ENCODE assay signal across 9 cellular contexts in genomic region chr12:119804011-119804641, GRCh38.
A peak's percentile ranks its signal among the peaks of the same experiment; 100 is the strongest.
DNase-seq lines count a peak whose midpoint lies in the region; ATAC-seq, FAIRE-seq and TF ChIP-seq lines count a peak whose summit lies in the region.
"Had no signal": no experiment of that assay in that cellular context is flagged by ENCODE, and none has a peak within 500 bp of the region (broad histone marks: within the 10 kb centered on the region; RNA-seq: fewer than 3 reads in every experiment).

No MANE protein-coding gene starts in this region.

- ATAC-seq in HepG2 (peak; percentile 100), GM18502 (IDR thresholded peaks at IDR 0.05; ENCODE audit: poor library complexity, unreplicated experiment) (no peak)
- ATAC-seq in activated naive CD4-positive, alpha-beta T cell treated with anti-CD3 and anti-CD28 coated beads, Interleukin-2, amount 50 U/mL, for 72 hours: no peak

- H3K27ac ChIP-seq in coronary artery (peak overlapping the region in 1 of 2 donors; percentile 57), HepG2 (ENCODE audit: extremely low read length, insufficient read depth, low read length) (no peak overlapping the region), tibial nerve (peak overlapping the region; percentile 54 to 85 (median 69)), uterus (no peak overlapping the region)
- H3K27ac ChIP-seq: SK-N-MC had no signal

- H2AFZ ChIP-seq in HepG2 (ENCODE audit: low read length): no peak overlapping the region

- no peak overlapping the region for H3K4me2 ChIP-seq in HepG2 (ENCODE audit: low read depth, low read length)

- no peak for TF ChIP-seq POLR2A in HepG2 (IDR thresholded peaks at IDR 0.05; ENCODE audit: insufficient read depth in 1 of 2, low read depth in 2 of 2, low read length in 2 of 2)
- peak in 1 of 2 donors; percentile 48 for TF ChIP-seq POLR2A in tibial nerve (IDR thresholded peaks at IDR 0.05)
- TF ChIP-seq POLR2A in uterus (IDR thresholded peaks at IDR 0.05): no peak

- H3K36me3 ChIP-seq in HepG2 (replicated peaks in 1 of 2; ENCODE audit: control insufficient read depth in 1 of 2, insufficient read depth in 2 of 2, low read length in 2 of 2) (peaks cover 0 to 10% of the 10 kb centered on the region in 2 experiments; a peak in 1 of 5 replicates), tibial nerve (no peaks in the 10 kb centered on the region), uterus (no peaks in the 10 kb centered on the region)

- peaks cover 5% of the 10 kb centered on the region; the same call in 1 of the 2 replicates for H3K9me3 ChIP-seq in HepG2 (ENCODE audit: low read length)
- H3K9me3 ChIP-seq in tibial nerve: no peaks in the 10 kb centered on the region
- no peaks in the 10 kb centered on the region for H3K9me3 ChIP-seq in uterus

- H4K20me1 ChIP-seq in HepG2 (ENCODE audit: insufficient read depth, low read length): no peaks in the 10 kb centered on the region

- no peak overlapping the region for H3K27ac Mint-ChIP-seq in activated naive CD4-positive, alpha-beta T cell treated with anti-CD3 and anti-CD28 coated beads, Interleukin-2, amount 50 U/mL, for 72 hours

- H3K36me3 Mint-ChIP-seq in activated naive CD4-positive, alpha-beta T cell treated with anti-CD3 and anti-CD28 coated beads, Interleukin-2, amount 50 U/mL, for 72 hours: peaks cover 0 to 9% of the 10 kb centered on the region in 2 donors

- no peaks in the 10 kb centered on the region for H3K79me2 ChIP-seq in HepG2 (ENCODE audit: insufficient read depth, low read length)

- peak; percentile 56 for TF ChIP-seq RAD21 in HepG2 (CRISPR knock-in tag; IDR thresholded peaks at IDR 0.05)

- BruUV-seq in HepG2 (replicated peaks; lab: Mats Ljungman, UMichigan): no TSS peak

- H3K4me3 ChIP-seq in GM12864 (ENCODE audit: low read depth, low read length) (no peak overlapping the region), coronary artery (peak overlapping the region; percentile 69), HepG2 (replicated peaks in 1 of 3; ENCODE audit: insufficient read depth in 1 of 3, low read depth in 2 of 3, low read length in 3 of 3) (no peak overlapping the region), tibial nerve (peak overlapping the region; percentile 31 to 58 (median 40)), uterus (no peak overlapping the region)
- H3K4me3 ChIP-seq: SK-N-MC had no signal

- H3K4me1 ChIP-seq in HepG2 (ENCODE audit: insufficient read depth, low read length): peaks cover 8% of the 10 kb centered on the region; the same call in 1 of the 2 replicates
- H3K4me1 ChIP-seq in tibial nerve: peaks cover 0 to 46% (median 0%) of the 10 kb centered on the region in 4 donors
- H3K4me1 ChIP-seq in uterus: no peaks in the 10 kb centered on the region

- H3K9me3 Mint-ChIP-seq in activated naive CD4-positive, alpha-beta T cell treated with anti-CD3 and anti-CD28 coated beads, Interleukin-2, amount 50 U/mL, for 72 hours: no peaks in the 10 kb centered on the region

- intact Hi-C loops in HepG2 (cut with micrococcal nuclease; ENCODE audit: unreplicated experiment) (loop anchor here (2.0 kb wide), 1 partner anchor 99 kb away; no protein-coding TSS in a partner anchor), uterus (cut with DNase I; ENCODE audit: low total_unique reads) (no loop called here)

- in situ Hi-C loops in HepG2 (cut with HindIII; ENCODE audit: extremely low pct_ligation_motif_present, low pct_unique_long_range_greater_than_20kb): no loop called here

- peak; percentile 66 for FAIRE-seq in HepG2 (lab: Jason Lieb, UNC)

- POLR2A ChIA-PET in HepG2 (lab: Yijun Ruan, JAX): no interaction called here

- no peak overlapping the region for H3K9ac ChIP-seq in HepG2 (ENCODE audit: insufficient read depth, low read depth, low read length)

- DNase-seq in GM12864 (ENCODE audit: low read depth) (no peak), NCI-H2171 (lab: John Stamatoyannopoulos, UW) (peak; percentile 27), coronary artery (ENCODE audit: low spot score) (peak; percentile 73), HepG2 (ENCODE audit: low spot score) (peak; percentile 54), tibial nerve (ENCODE audit: low spot score in 2 of 2) (peak in 1 of 2 donors; percentile 11), uterus (no peak)
- DNase-seq in activated naive CD4-positive, alpha-beta T cell treated with anti-CD3 and anti-CD28 coated beads, Interleukin-2, amount 50 U/mL, for 72 hours (ENCODE audit: low spot score in 2 of 2): no peak

- 80% methylated on average over 32 of the region's 32 CpGs for WGBS in HepG2 (ENCODE audit: low lambda C conversion rate)
- WGBS in tibial nerve, 2 donors: 8 to 20% methylated on average over 16 to 17 of the region's 32 CpGs

- TF ChIP-seq EP300 in HepG2 (IDR thresholded peaks at IDR 0.05; ENCODE audit: low read depth in 2 of 2, low read length in 2 of 2) (no peak), HepG2 (CRISPR knock-in tag; IDR thresholded peaks at IDR 0.05; ENCODE audit: borderline replicate concordance) (no peak), tibial nerve (IDR thresholded peaks at IDR 0.05) (peak in 1 of 2 donors; percentile 70)

- H3K27me3 ChIP-seq in HepG2 (ENCODE audit: control insufficient read depth in 1 of 2, insufficient read depth in 2 of 2, low read length in 2 of 2) (no peaks in the 10 kb centered on the region), tibial nerve (no peaks in the 10 kb centered on the region), uterus (peaks cover 0 to 4% of the 10 kb centered on the region in 2 donors)

- TF ChIP-seq CTCF in GM12864 (IDR thresholded peaks at IDR 0.05; ENCODE audit: low read depth, low read length, missing control alignments) (peak; percentile 32), coronary artery (IDR thresholded peaks at IDR 0.05) (no peak), HepG2 (CRISPR knock-in tag; IDR thresholded peaks at IDR 0.05) (peak; percentile 76), tibial nerve (IDR thresholded peaks at IDR 0.05) (peak; percentile 33 to 65 (median 63)), uterus (IDR thresholded peaks at IDR 0.05) (no peak)

- CTCF ChIA-PET in HepG2 (lab: Yijun Ruan, JAX; ENCODE audit: low intra/inter-chr PET ratio, low total read pairs): no interaction called here

TF ChIP-seq in HepG2, 621 proteins besides CTCF, POLR2A, EP300 and RAD21 (continues in another document):
- TF ChIP-seq ZBTB39 (CRISPR knock-in tag; IDR thresholded peaks at IDR 0.05) (no peak), NBN (conservative IDR thresholded peaks at IDR 0.05) (no peak), GTF2F1 (IDR thresholded peaks at IDR 0.05; ENCODE audit: low read length) (no peak), KDM2A (CRISPR knock-in tag; IDR thresholded peaks at IDR 0.05; ENCODE audit: borderline replicate concordance, low read depth) (peak; percentile 25; the same call in 1 of the 2 replicates), ZNF619 (CRISPR knock-in tag; IDR thresholded peaks at IDR 0.05) (no peak), ZKSCAN1 (IDR thresholded peaks at IDR 0.05; ENCODE audit: low read length) (no peak), XBP1 (CRISPR knock-in tag; IDR thresholded peaks at IDR 0.05) (no peak), ATM (IDR thresholded peaks at IDR 0.05; ENCODE audit: borderline replicate concordance) (no peak)

Comparison
In these comparisons a context has a peak if more than half of its experiments do, and no peak if none do; other contexts are left out.
1. DNase-seq: peak in NCI-H2171 (single experiment), coronary artery (single experiment) and HepG2 (single experiment); none in GM12864 (single experiment), activated naive CD4-positive, alpha-beta T cell treated with anti-CD3 and anti-CD28 coated beads, Interleukin-2, amount 50 U/mL, for 72 hours (0 of 2) and uterus (0 of 2).
2. H3K4me3 ChIP-seq: peak in coronary artery (single experiment) and tibial nerve (4 of 4); none in GM12864 (single experiment), HepG2 (0 of 3) and uterus (0 of 2).
3. CTCF ChIP-seq: peak in GM12864 (single experiment), HepG2 (single experiment) and tibial nerve (5 of 5); none in coronary artery (single experiment) and uterus (0 of 4).
4. H3K27ac ChIP-seq: peak in tibial nerve (4 of 4); none in HepG2 (single experiment) and uterus (0 of 2).